In genomic region chr1:92483442-92484170, GRCh38 we compare ENCODE assay signal across 8 cellular contexts. TPM values are rescaled to one million over a fixed set of nuclear protein-coding genes. Genes with fewer than 3 reads are reported as not detected.
DNase-seq lines count a peak whose midpoint lies in the region; ATAC-seq and TF ChIP-seq lines count a peak whose summit lies in the region.

No MANE protein-coding gene starts in this region.

- DNase-seq in NCI-H1105 treated with DMSO at 0.1 percent for 48 hours (lab: John Stamatoyannopoulos, UW) (peak; percentile 77), fibroblast of pulmonary artery (ENCODE audit: low read depth) (no peak), GM03348 (ENCODE audit: low spot score) (no peak), A172 (ENCODE audit: low spot score) (no peak)
- DNase-seq in activated CD4-positive, alpha-beta T cell treated with anti-CD3 and anti-CD28 coated beads, Interleukin-2, amount 10 ng/mL, durations not matched to agents 7 days and 5 days: peak; percentile 54

- peak overlapping the region; percentile 14 for H3K4me3 ChIP-seq in fibroblast of pulmonary artery (replicated peaks; ENCODE audit: low read depth, low read length)
- peak overlapping the region; percentile 37 to 54 (median 48) for H3K4me3 ChIP-seq in skin epidermis

- CTCF ChIA-PET in activated CD4-positive, alpha-beta T cell treated with anti-CD3 and anti-CD28 coated beads, Interleukin-2, amount 10 ng/mL, durations not matched to agents 7 days and 5 days (lab: Charles Lee): interaction anchor here (0.6 to 5.8 kb wide), 11 partner anchors 9 to 173 kb away, joined by 3 to 33 read pairs (median 4); no protein-coding TSS in a partner anchor

- POLR2A ChIA-PET in activated CD4-positive, alpha-beta T cell treated with anti-CD3 and anti-CD28 coated beads, Interleukin-2, amount 10 ng/mL, durations not matched to agents 7 days and 5 days (lab: Charles Lee): interaction anchor here (0.6 to 4.9 kb wide), 5 partner anchors 54 to 171 kb away, joined by 3 to 35 read pairs (median 3); no protein-coding TSS in a partner anchor

- H3K36me3 Mint-ChIP-seq in activated CD4-positive, alpha-beta T cell treated with anti-CD3 and anti-CD28 coated beads, Interleukin-2, amount 10 ng/mL, durations not matched to agents 7 days and 5 days (ENCODE audit: low read depth): peaks cover 40% of the 10 kb centered on the region

- H3K9me3 Mint-ChIP-seq in activated CD4-positive, alpha-beta T cell treated with anti-CD3 and anti-CD28 coated beads, Interleukin-2, amount 10 ng/mL, durations not matched to agents 7 days and 5 days: no peaks in the 10 kb centered on the region

- ATAC-seq in GM18907 (IDR thresholded peaks at IDR 0.05; ENCODE audit: unreplicated experiment) (peak; percentile 23), GM19397 (IDR thresholded peaks at IDR 0.05; ENCODE audit: unreplicated experiment) (no peak)

- peak overlapping the region; percentile 90 for H3K27ac Mint-ChIP-seq in activated CD4-positive, alpha-beta T cell treated with anti-CD3 and anti-CD28 coated beads, Interleukin-2, amount 10 ng/mL, durations not matched to agents 7 days and 5 days

- H3K27me3 Mint-ChIP-seq in activated CD4-positive, alpha-beta T cell treated with anti-CD3 and anti-CD28 coated beads, Interleukin-2, amount 10 ng/mL, durations not matched to agents 7 days and 5 days: no peaks in the 10 kb centered on the region

- TF ChIP-seq CTCF in fibroblast of pulmonary artery (IDR thresholded peaks at IDR 0.05; ENCODE audit: low read length, missing control alignments): no peak

- peak overlapping the region in 5 of 21 experiments; percentile 11 to 73 (median 41) for H3K27ac ChIP-seq in skin epidermis

- peak overlapping the region; percentile 82 for H3K4me3 Mint-ChIP-seq in activated CD4-positive, alpha-beta T cell treated with anti-CD3 and anti-CD28 coated beads, Interleukin-2, amount 10 ng/mL, durations not matched to agents 7 days and 5 days

- H3K4me1 Mint-ChIP-seq in activated CD4-positive, alpha-beta T cell treated with anti-CD3 and anti-CD28 coated beads, Interleukin-2, amount 10 ng/mL, durations not matched to agents 7 days and 5 days: peaks cover 50% of the 10 kb centered on the region

RNA-seq across cellular contexts. Expression of gene GFI1, which starts 3.1 kb away (rescaled TPM):
- 10 to 100 TPM; 47.8 to 49.6 TPM for total RNA-seq in activated CD4-positive, alpha-beta T cell treated with anti-CD3 and anti-CD28 coated beads, Interleukin-2, amount 10 ng/mL, durations not matched to agents 7 days and 5 days
- 0.38 and 0.60 TPM in 2 replicates for total RNA-seq in A172 (2014; rRNA removed; shearing (Covaris generic))

Comparison
In these comparisons a context has a peak if more than half of its experiments do, and no peak if none do; other contexts are left out.
1. DNase-seq: peak in NCI-H1105 treated with DMSO at 0.1 percent for 48 hours (single experiment) and activated CD4-positive, alpha-beta T cell treated with anti-CD3 and anti-CD28 coated beads, Interleukin-2, amount 10 ng/mL, durations not matched to agents 7 days and 5 days (single experiment); none in fibroblast of pulmonary artery (single experiment), GM03348 (single experiment) and A172 (single experiment).
2. RNA of gene GFI1, which starts 3.1 kb away (total RNA-seq): 47.8 to 49.6 TPM in activated CD4-positive, alpha-beta T cell treated with anti-CD3 and anti-CD28 coated beads, Interleukin-2, amount 10 ng/mL, durations not matched to agents 7 days and 5 days; 0.38 to 0.60 TPM in A172; every median in the first group is over 10 times any median in the second.